35 cellular contexts compared by ENCODE assay signal in genomic region chr1:50523548-50523947, GRCh38.
"Had no signal": no experiment of that assay in that cellular context is flagged by ENCODE, and none has a peak within 500 bp of the region (broad histone marks: within the 10 kb centered on the region; RNA-seq: fewer than 3 reads in every experiment).

No MANE protein-coding gene starts in this region.

- DNase-seq: Karpas-422, Kasumi-1, MG63, MM.1S, MV-4-11, NCI-H1048, NCI-H1092, NCI-H1092 treated with DMSO at 0.1 percent for 48 hours, NCI-H1105, NCI-H1105 treated with DMSO at 0.1 percent for 48 hours, NCI-H1417, NCI-H1417 treated with DMSO at 0.1 percent for 48 hours, NCI-H1436, NCI-H1436 treated with DMSO at 0.1 percent for 48 hours, NCI-H146, NCI-H1694, NCI-H1694 treated with DMSO at 0.1 percent for 48 hours, NCI-H187, NCI-H187 treated with DMSO at 0.1 percent for 48 hours, NCI-H1930, NCI-H2029, NCI-H2029 treated with DMSO at 0.1 percent for 48 hours, NCI-H2081, NCI-H2081 treated with DMSO at 0.1 percent for 48 hours, NCI-H2107, NCI-H2171, NCI-H2171 treated with DMSO at 0.1 percent for 48 hours, NCI-H2227 treated with DMSO at 0.1 percent for 48 hours, NCI-H226, NCI-H345, NCI-H446, NCI-H446 treated with DMSO at 0.1 percent for 48 hours, NCI-H510A, NCI-H510A treated with DMSO at 0.1 percent for 48 hours had no signal

- H3K4me2 ChIP-seq: KMS-11 had no signal

- H3K4me3 ChIP-seq: MG63 had no signal

- H3K27me3 ChIP-seq: MG63 had no signal

- H3K9ac ChIP-seq: KMS-11 had no signal

- H3K9me3 ChIP-seq: MG63 had no signal

- H3K27ac ChIP-seq: KMS-11 had no signal
